22 cellular contexts compared by ENCODE assay signal in the genomic region with DNA sequence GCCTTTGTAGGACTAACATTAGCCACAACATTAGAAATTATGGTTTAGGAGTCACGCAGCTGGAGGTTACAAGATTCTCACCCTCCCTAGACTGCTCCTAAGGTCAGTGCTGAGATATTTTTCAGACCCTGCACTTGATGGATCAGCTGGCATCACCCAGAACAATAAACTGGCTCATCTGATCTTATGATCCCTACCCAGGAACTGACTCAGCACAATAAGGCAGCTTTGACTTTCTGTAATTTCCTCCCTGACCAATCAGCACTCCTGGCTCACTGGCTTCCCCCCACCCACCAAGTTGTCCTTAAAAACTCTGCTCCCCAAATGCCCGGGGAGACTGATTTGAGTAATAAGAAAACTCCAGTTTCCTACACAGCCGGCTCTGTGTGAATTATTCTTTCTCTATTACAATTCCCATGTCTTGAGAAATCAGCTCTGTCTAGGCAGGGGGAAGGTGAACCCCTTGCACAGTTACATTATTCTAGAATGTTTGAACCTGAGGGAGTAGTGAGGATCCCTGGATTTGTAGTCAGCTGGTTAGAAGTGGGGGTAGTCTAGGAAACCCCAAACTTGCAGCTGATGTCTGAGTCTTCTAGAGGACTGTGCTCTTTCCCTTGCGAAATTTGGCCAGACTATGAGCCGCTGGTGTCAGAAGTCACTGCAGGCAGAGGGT.
DNase-seq lines count a peak whose midpoint lies in the region; ATAC-seq, FAIRE-seq and TF ChIP-seq lines count a peak whose summit lies in the region.
"Had no signal": no experiment of that assay in that cellular context is flagged by ENCODE, and none has a peak within 500 bp of the region (broad histone marks: within the 10 kb centered on the region; RNA-seq: fewer than 3 reads in every experiment).

No MANE protein-coding gene starts in this region.

- H3K36me3 ChIP-seq in mammary epithelial cell (ENCODE audit: insufficient read depth, low read length): no peaks in the 10 kb centered on the region
- H3K36me3 ChIP-seq: Peyer's patch, vagina had no signal

- H3K9me3 ChIP-seq in A549 (no peaks in the 10 kb centered on the region), mammary epithelial cell (replicated peaks; ENCODE audit: insufficient read depth, low read length) (no peaks in the 10 kb centered on the region)
- H3K9me3 ChIP-seq: Peyer's patch, SK-N-SH, vagina had no signal

- BruUV-seq in mammary epithelial cell (replicated peaks; lab: Mats Ljungman, UMichigan): no TSS peak

- no peak overlapping the region for H3K9ac ChIP-seq in mammary epithelial cell (ENCODE audit: insufficient read depth, low read length)
- H3K9ac ChIP-seq: SK-N-SH had no signal

- H3K4me2 ChIP-seq in A549: no peak overlapping the region; the same call in 2 of the 3 replicates
- H3K4me2 ChIP-seq in mammary epithelial cell (ENCODE audit: insufficient read depth, low read depth, low read length): no peak overlapping the region
- H3K4me2 ChIP-seq: SK-N-SH had no signal

- peak overlapping the region; percentile 1 to 73; a peak in 3 of 6 replicates for H3K27ac ChIP-seq in A549
- no peak overlapping the region for H3K27ac ChIP-seq in mammary epithelial cell (ENCODE audit: insufficient read depth, low read depth, low read length)
- H3K27ac ChIP-seq: vagina had no signal

- H3K4me3 ChIP-seq in A549 (no peak overlapping the region), fibroblast of villous mesenchyme (ENCODE audit: low read depth, low read length) (no peak overlapping the region), mammary epithelial cell (replicated peaks in 1 of 3; ENCODE audit: insufficient read depth in 1 of 3, low read depth in 2 of 3, low read length in 3 of 3) (no peak overlapping the region)
- H3K4me3 ChIP-seq: Peyer's patch, vagina had no signal

- TF ChIP-seq POLR2A in A549 (IDR thresholded peaks at IDR 0.05; ENCODE audit: low read length): no peak

- POLR2A ChIA-PET in A549 (lab: Yijun Ruan, JAX): interaction anchor here (0.9 kb wide), 1 partner anchor 39 kb away, joined by 6 read pairs; no protein-coding TSS in a partner anchor

- intact Hi-C loops in mammary epithelial cell (cut with micrococcal nuclease): no loop called here

- TF ChIP-seq CTCF in A549 (IDR thresholded peaks at IDR 0.05): no peak
- no peak for TF ChIP-seq CTCF in fibroblast of villous mesenchyme (IDR thresholded peaks at IDR 0.05; ENCODE audit: insufficient read depth, low read depth, low read length)
- no peak for TF ChIP-seq CTCF in mammary epithelial cell (conservative IDR thresholded peaks at IDR 0.05 in 1 of 2, IDR thresholded peaks at IDR 0.05 in 1 of 2; ENCODE audit: extremely low read depth in 1 of 2, insufficient read depth in 1 of 2, low read depth in 1 of 2, low read length in 2 of 2)

- H4K20me1 ChIP-seq in mammary epithelial cell (ENCODE audit: insufficient read depth, low read length): no peaks in the 10 kb centered on the region

- dilution Hi-C loops in mammary epithelial cell (cut with HindIII; ENCODE audit: low sequenced_read_pairs): no loop called here

- no peak for ATAC-seq in A549
- no peak for ATAC-seq in left lobe of liver
- ATAC-seq: activated naive CD8-positive, alpha-beta T cell treated with anti-CD3 and anti-CD28 coated beads, Interleukin-2, amount 50 U/mL, for 24 hours had no signal

- peaks cover 33% of the 10 kb centered on the region for H3K4me1 ChIP-seq in A549
- no peaks in the 10 kb centered on the region for H3K4me1 ChIP-seq in mammary epithelial cell (ENCODE audit: insufficient read depth, low read length)
- H3K4me1 ChIP-seq: vagina had no signal

- CTCF ChIA-PET in A549 (lab: Yijun Ruan, JAX): interaction anchor here (0.5 to 3.3 kb wide), 3 partner anchors 9 to 174 kb away, joined by 3 to 15 read pairs (median 3); no protein-coding TSS in a partner anchor
- CTCF ChIA-PET in mammary epithelial cell (lab: Charles Lee; ENCODE audit: low non-redundant PET): no interaction called here

- no peak for DNase-seq in A549 (ENCODE audit: low read depth in 1 of 2, low spot score in 1 of 2)
- DNase-seq in HT1080 (ENCODE audit: low read depth): peak; percentile 64
- DNase-seq in SK-MEL-5 (ENCODE audit: low read depth, low spot score): peak; percentile 82
- peak; percentile 10 for DNase-seq in fibroblast of villous mesenchyme (ENCODE audit: low read depth)
- no peak for DNase-seq in left lobe of liver (ENCODE audit: low spot score)
- DNase-seq in NCI-H128 (lab: John Stamatoyannopoulos, UW; ENCODE audit: unreplicated experiment): no peak
- no peak for DNase-seq in NCI-H69 (lab: John Stamatoyannopoulos, UW)
- no peak for DNase-seq in mammary epithelial cell
- DNase-seq: activated naive CD8-positive, alpha-beta T cell treated with anti-CD3 and anti-CD28 coated beads, Interleukin-2, amount 50 U/mL, for 24 hours; CD8-positive, alpha-beta memory T cell; cortex of kidney; hypothalamus; naive B cell; NCI-H187 treated with DMSO at 0.1 percent for 48 hours; NCI-H446; NK-92 treated with Interleukin-12 subunit alpha and Interleukin-12 subunit beta, amount 100 ng/mL, for 24 hours; occipital lobe; SK-N-SH had no signal

- 80% methylated on average over 5 of the region's 5 CpGs for WGBS in A549 (ENCODE audit: missing lambda C conversion rate)
- 72% methylated on average over 5 of the region's 5 CpGs for WGBS in mammary epithelial cell (ENCODE audit: low coverage, missing lambda C conversion rate)

- no peaks in the 10 kb centered on the region for H3K79me2 ChIP-seq in mammary epithelial cell (ENCODE audit: insufficient read depth, low read length)

- FAIRE-seq in A549 (lab: Jason Lieb, UNC): no peak
- FAIRE-seq: endometrium, GM12892 had no signal

- TF ChIP-seq EP300 in A549 (IDR thresholded peaks at IDR 0.05): no peak

- TF ChIP-seq RAD21 in A549 (conservative IDR thresholded peaks at IDR 0.05 in 1 of 2, IDR thresholded peaks at IDR 0.05 in 1 of 2): no peak

- no peak overlapping the region for H2AFZ ChIP-seq in mammary epithelial cell (ENCODE audit: low read depth, low read length)

- no peaks in the 10 kb centered on the region for H3K27me3 ChIP-seq in mammary epithelial cell (ENCODE audit: insufficient read depth, low read length)
- H3K27me3 ChIP-seq: Peyer's patch, vagina had no signal

- in situ Hi-C loops in SK-MEL-5 (cut with HindIII; ENCODE audit: low pct_unique_long_range_greater_than_20kb, low sequenced_read_pairs): no loop called here
- in situ Hi-C loops in mammary epithelial cell (cut with MboI; ENCODE audit: low sequenced_read_pairs in 2 of 2): no loop called here

TF ChIP-seq in A549, 52 proteins besides CTCF, POLR2A, EP300 and RAD21:
- no peak for TF ChIP-seq RARB (CRISPR knock-in tag; IDR thresholded peaks at IDR 0.05)
- no peak for TF ChIP-seq ZSCAN20 (CRISPR knock-in tag; IDR thresholded peaks at IDR 0.05)
- TF ChIP-seq TP53 (CRISPR knock-in tag; IDR thresholded peaks at IDR 0.05): no peak
- TF ChIP-seq FOSB (CRISPR knock-in tag; IDR thresholded peaks at IDR 0.05): no peak
- peak; percentile 86 for TF ChIP-seq MAFK (IDR thresholded peaks at IDR 0.05; ENCODE audit: partially characterized antibody)

Comparison
In these comparisons a context has a peak if more than half of its experiments do, and no peak if none do; other contexts are left out.
1. DNase-seq: peak in HT1080 (single experiment), SK-MEL-5 (single experiment) and fibroblast of villous mesenchyme (single experiment); none in A549 (0 of 2), left lobe of liver (single experiment), NCI-H128 (single experiment), NCI-H69 (single experiment) and mammary epithelial cell (single experiment).